ENCODE assay signal across 30 cellular contexts in genomic region chr15:66929843-66930242, GRCh38.
"Had no signal": no experiment of that assay in that cellular context is flagged by ENCODE, and none has a peak within 500 bp of the region (broad histone marks: within the 10 kb centered on the region; RNA-seq: fewer than 3 reads in every experiment).

No MANE protein-coding gene starts in this region.

- H3K4me3 ChIP-seq: cardiac muscle cell, SJCRH30, SK-N-MC had no signal

- H3K4me1 Mint-ChIP-seq: activated CD4-positive, alpha-beta T cell treated with anti-CD3 and anti-CD28 coated beads, Interleukin-2, amount 10 ng/mL, durations not matched to agents 24 days and 14 days; activated naive CD8-positive, alpha-beta T cell treated with anti-CD3 and anti-CD28 coated beads for 36 hours; activated T-helper 17 cell treated with anti-CD3 and anti-CD28 coated beads, Interleukin-2, amount 50 U/mL, for 72 hours; central memory CD8-positive, alpha-beta T cell had no signal

- ATAC-seq: activated CD8-positive, alpha-beta T cell treated with anti-CD3 and anti-CD28 coated beads for 36 hours; activated T-cell treated with anti-CD3 and anti-CD28 coated beads, Interleukin-2, amount 50 U/mL, for 72 hours; activated T-helper 17 cell treated with anti-CD3 and anti-CD28 coated beads, Interleukin-2, amount 50 U/mL, for 72 hours; PC-3 had no signal

- H3K36me3 Mint-ChIP-seq: activated naive CD8-positive, alpha-beta T cell treated with anti-CD3 and anti-CD28 coated beads for 36 hours had no signal

- DNase-seq: activated CD4-positive, alpha-beta T cell treated with anti-CD3 and anti-CD28 coated beads, Interleukin-2, amount 10 ng/mL, durations not matched to agents 24 days and 14 days; activated CD4-positive, alpha-beta T cell treated with anti-CD3 and anti-CD28 coated beads, Interleukin-2, amount 50 U/mL, for 4 hours; activated CD8-positive, alpha-beta T cell treated with anti-CD3 and anti-CD28 coated beads for 36 hours; activated effector memory CD4-positive, alpha-beta T cell treated with anti-CD3 and anti-CD28 coated beads, Interleukin-2, amount 50 U/mL, for 16 hours; activated naive CD4-positive, alpha-beta T cell; activated naive CD4-positive, alpha-beta T cell treated with anti-CD3 and anti-CD28 coated beads, Interleukin-2, amount 50 U/mL, for 16 hours; activated naive CD8-positive, alpha-beta T cell treated with anti-CD3 and anti-CD28 coated beads for 36 hours; activated T-cell treated with anti-CD3 and anti-CD28 coated beads, Interleukin-2, amount 50 U/mL, for 1 hour; activated T-cell treated with anti-CD3 and anti-CD28 coated beads, Interleukin-2, amount 50 U/mL, for 72 hours; amniotic stem cell; MM.1S; MV-4-11; NCI-H1092; NCI-H1436 treated with DMSO at 0.1 percent for 48 hours; NCI-H1694 treated with DMSO at 0.1 percent for 48 hours; NCI-H2029; NCI-H510A; NCI-H526; NCI-H748 treated with DMSO at 0.1 percent for 48 hours; NK-92 treated with Interleukin-12 subunit alpha and Interleukin-12 subunit beta, amount 100 ng/mL, for 24 hours; PC-3; SHP77; SJCRH30 had no signal

- H3K27ac Mint-ChIP-seq: activated CD4-positive, alpha-beta T cell treated with anti-CD3 and anti-CD28 coated beads, Interleukin-2, amount 10 ng/mL, durations not matched to agents 24 days and 14 days; activated CD8-positive, alpha-beta T cell treated with anti-CD3 and anti-CD28 coated beads for 36 hours; activated naive CD8-positive, alpha-beta T cell treated with anti-CD3 and anti-CD28 coated beads for 36 hours; activated T-cell treated with anti-CD3 and anti-CD28 coated beads, Interleukin-2, amount 50 U/mL, for 72 hours; activated T-helper 17 cell treated with anti-CD3 and anti-CD28 coated beads, Interleukin-2, amount 50 U/mL, for 72 hours; T-helper 1 cell treated with Interleukin-12 subunit alpha and Interleukin-12 subunit beta and Interleukin-4 antibody, amounts not matched to agents 30 μg/mL and 1 μg/mL, for 36 hours; T-helper 2 cell treated with Interferon-gamma antibody and Interleukin-4, amounts not matched to agents 5 μg/mL and 100 μg/mL, for 36 hours had no signal

- H3K27me3 ChIP-seq: cardiac muscle cell, SJCRH30 had no signal

- H3K27ac ChIP-seq: cardiac muscle cell, KMS-11, SJCRH30, SK-N-MC had no signal

- H3K27me3 Mint-ChIP-seq: activated naive CD8-positive, alpha-beta T cell treated with anti-CD3 and anti-CD28 coated beads for 36 hours had no signal

- H3K9me3 Mint-ChIP-seq: central memory CD8-positive, alpha-beta T cell had no signal

- H3K36me3 ChIP-seq: cardiac muscle cell, SJCRH30 had no signal

- H3K4me3 Mint-ChIP-seq: activated CD4-positive, alpha-beta T cell treated with anti-CD3 and anti-CD28 coated beads, Interleukin-2, amount 10 ng/mL, durations not matched to agents 24 days and 14 days; activated CD8-positive, alpha-beta T cell treated with anti-CD3 and anti-CD28 coated beads for 36 hours; activated naive CD8-positive, alpha-beta T cell treated with anti-CD3 and anti-CD28 coated beads for 36 hours; activated T-cell treated with anti-CD3 and anti-CD28 coated beads, Interleukin-2, amount 50 U/mL, for 72 hours; activated T-helper 17 cell treated with anti-CD3 and anti-CD28 coated beads, Interleukin-2, amount 50 U/mL, for 72 hours; central memory CD8-positive, alpha-beta T cell; T-helper 1 cell treated with Interleukin-12 subunit alpha and Interleukin-12 subunit beta and Interleukin-4 antibody, amounts not matched to agents 30 μg/mL and 1 μg/mL, for 36 hours; T-helper 2 cell treated with Interferon-gamma antibody and Interleukin-4, amounts not matched to agents 5 μg/mL and 100 μg/mL, for 36 hours had no signal
